Comparison of ENCODE assay signal across 1 cellular context in the genomic region with DNA sequence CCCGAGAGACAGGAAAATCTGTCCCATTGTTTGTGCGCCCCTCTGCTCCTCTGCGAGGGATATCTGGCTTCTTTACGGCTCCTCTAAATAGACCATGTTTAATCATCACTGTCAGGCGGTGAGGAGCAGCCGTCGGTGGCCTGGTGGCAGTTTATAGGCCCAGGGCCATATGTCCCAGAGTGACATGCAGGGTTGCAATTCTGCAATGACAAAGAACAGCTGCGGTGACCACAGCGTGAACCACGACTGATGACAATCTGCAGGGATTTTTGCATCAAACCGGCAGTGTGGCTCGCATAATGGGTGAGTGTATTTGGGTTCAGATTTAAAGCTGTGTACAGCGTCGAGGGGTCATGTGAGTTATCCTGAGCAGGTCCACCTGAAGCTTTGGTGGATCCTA.
TF ChIP-seq lines count a peak whose summit lies in the region.

No MANE protein-coding gene starts in this region.

TF ChIP-seq in SK-N-SH, 30 proteins besides CTCF, POLR2A, EP300 and RAD21:
- TF ChIP-seq, protein P1, sequence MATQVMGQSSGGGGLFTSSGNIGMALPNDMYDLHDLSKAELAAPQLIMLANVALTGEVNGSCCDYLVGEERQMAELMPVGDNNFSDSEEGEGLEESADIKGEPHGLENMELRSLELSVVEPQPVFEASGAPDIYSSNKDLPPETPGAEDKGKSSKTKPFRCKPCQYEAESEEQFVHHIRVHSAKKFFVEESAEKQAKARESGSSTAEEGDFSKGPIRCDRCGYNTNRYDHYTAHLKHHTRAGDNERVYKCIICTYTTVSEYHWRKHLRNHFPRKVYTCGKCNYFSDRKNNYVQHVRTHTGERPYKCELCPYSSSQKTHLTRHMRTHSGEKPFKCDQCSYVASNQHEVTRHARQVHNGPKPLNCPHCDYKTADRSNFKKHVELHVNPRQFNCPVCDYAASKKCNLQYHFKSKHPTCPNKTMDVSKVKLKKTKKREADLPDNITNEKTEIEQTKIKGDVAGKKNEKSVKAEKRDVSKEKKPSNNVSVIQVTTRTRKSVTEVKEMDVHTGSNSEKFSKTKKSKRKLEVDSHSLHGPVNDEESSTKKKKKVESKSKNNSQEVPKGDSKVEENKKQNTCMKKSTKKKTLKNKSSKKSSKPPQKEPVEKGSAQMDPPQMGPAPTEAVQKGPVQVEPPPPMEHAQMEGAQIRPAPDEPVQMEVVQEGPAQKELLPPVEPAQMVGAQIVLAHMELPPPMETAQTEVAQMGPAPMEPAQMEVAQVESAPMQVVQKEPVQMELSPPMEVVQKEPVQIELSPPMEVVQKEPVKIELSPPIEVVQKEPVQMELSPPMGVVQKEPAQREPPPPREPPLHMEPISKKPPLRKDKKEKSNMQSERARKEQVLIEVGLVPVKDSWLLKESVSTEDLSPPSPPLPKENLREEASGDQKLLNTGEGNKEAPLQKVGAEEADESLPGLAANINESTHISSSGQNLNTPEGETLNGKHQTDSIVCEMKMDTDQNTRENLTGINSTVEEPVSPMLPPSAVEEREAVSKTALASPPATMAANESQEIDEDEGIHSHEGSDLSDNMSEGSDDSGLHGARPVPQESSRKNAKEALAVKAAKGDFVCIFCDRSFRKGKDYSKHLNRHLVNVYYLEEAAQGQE (IDR thresholded peaks at IDR 0.05; ENCODE audit: low read depth, low read length), result no peak
- peak; percentile 64; the same call in 1 of the 2 replicates for TF ChIP-seq MXI1 (IDR thresholded peaks at IDR 0.05; ENCODE audit: low read depth, low read length)
- TF ChIP-seq FOXJ3 (CRISPR knock-in tag; IDR thresholded peaks at IDR 0.05), result peak; percentile 87
- peak; percentile 94 for TF ChIP-seq GATA2 (CRISPR knock-in tag; IDR thresholded peaks at IDR 0.05)
- TF ChIP-seq RCOR1 (IDR thresholded peaks at IDR 0.05; ENCODE audit: low read length), result peak; percentile 47; the same call in 1 of the 2 replicates
- TF ChIP-seq, protein P2, sequence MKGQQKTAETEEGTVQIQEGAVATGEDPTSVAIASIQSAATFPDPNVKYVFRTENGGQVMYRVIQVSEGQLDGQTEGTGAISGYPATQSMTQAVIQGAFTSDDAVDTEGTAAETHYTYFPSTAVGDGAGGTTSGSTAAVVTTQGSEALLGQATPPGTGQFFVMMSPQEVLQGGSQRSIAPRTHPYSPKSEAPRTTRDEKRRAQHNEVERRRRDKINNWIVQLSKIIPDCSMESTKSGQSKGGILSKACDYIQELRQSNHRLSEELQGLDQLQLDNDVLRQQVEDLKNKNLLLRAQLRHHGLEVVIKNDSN (IDR thresholded peaks at IDR 0.05; ENCODE audit: borderline replicate concordance, low read depth), result no peak
- TF ChIP-seq ELF1 (IDR thresholded peaks at IDR 0.05), result no peak
- no peak for TF ChIP-seq YY1 (IDR thresholded peaks at IDR 0.05; ENCODE audit: low read depth)
- TF ChIP-seq TCF12 (IDR thresholded peaks at IDR 0.05), result no peak
- TF ChIP-seq, protein P3, sequence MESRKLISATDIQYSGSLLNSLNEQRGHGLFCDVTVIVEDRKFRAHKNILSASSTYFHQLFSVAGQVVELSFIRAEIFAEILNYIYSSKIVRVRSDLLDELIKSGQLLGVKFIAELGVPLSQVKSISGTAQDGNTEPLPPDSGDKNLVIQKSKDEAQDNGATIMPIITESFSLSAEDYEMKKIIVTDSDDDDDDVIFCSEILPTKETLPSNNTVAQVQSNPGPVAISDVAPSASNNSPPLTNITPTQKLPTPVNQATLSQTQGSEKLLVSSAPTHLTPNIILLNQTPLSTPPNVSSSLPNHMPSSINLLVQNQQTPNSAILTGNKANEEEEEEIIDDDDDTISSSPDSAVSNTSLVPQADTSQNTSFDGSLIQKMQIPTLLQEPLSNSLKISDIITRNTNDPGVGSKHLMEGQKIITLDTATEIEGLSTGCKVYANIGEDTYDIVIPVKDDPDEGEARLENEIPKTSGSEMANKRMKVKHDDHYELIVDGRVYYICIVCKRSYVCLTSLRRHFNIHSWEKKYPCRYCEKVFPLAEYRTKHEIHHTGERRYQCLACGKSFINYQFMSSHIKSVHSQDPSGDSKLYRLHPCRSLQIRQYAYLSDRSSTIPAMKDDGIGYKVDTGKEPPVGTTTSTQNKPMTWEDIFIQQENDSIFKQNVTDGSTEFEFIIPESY (IDR thresholded peaks at IDR 0.05; ENCODE audit: borderline replicate concordance, low read depth), result no peak
- TF ChIP-seq FOSL2 (IDR thresholded peaks at IDR 0.05; ENCODE audit: borderline replicate concordance, low read depth), result no peak
- TF ChIP-seq CHD2 (IDR thresholded peaks at IDR 0.05; ENCODE audit: low read length, partially characterized antibody), result peak; percentile 31
- no peak for TF ChIP-seq NRF1 (IDR thresholded peaks at IDR 0.05; ENCODE audit: low read depth, low read length)
- TF ChIP-seq, protein P4, sequence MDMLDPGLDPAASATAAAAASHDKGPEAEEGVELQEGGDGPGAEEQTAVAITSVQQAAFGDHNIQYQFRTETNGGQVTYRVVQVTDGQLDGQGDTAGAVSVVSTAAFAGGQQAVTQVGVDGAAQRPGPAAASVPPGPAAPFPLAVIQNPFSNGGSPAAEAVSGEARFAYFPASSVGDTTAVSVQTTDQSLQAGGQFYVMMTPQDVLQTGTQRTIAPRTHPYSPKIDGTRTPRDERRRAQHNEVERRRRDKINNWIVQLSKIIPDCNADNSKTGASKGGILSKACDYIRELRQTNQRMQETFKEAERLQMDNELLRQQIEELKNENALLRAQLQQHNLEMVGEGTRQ (IDR thresholded peaks at IDR 0.05; ENCODE audit: borderline replicate concordance, low read depth, low read length), result no peak
